ENCODE assay signal across 12 cellular contexts in the genomic region with DNA sequence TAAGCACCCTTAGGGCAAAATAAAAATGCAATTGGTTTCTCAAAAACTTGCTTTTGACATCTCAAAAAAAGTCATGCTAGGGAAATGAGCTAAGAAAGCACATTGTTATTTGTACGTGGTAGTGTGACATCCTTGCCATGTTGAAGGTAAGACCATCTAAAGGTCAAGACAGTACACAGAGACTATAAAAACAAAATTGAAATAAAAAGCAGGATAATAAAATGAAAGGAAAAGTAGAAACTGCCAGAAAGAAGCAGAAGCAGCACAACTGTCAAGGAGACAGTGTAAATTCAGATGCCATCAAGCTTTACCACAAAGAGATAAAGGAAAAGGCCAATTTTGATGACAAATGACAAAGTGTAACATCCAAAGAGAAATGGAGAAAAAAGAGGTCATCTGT. TPM values are rescaled to one million over a fixed set of nuclear protein-coding genes. Genes with fewer than 3 reads are reported as not detected.
DNase-seq lines count a peak whose midpoint lies in the region; ATAC-seq, FAIRE-seq and TF ChIP-seq lines count a peak whose summit lies in the region.
"Not testable (repeated sequence)": the region's sequence is repeated elsewhere in the genome, so short reads cannot be mapped to it uniquely, and the experiment has no call there.
"Had no signal": no experiment of that assay in that cellular context is flagged by ENCODE, and none has a peak within 500 bp of the region (broad histone marks: within the 10 kb centered on the region; RNA-seq: fewer than 3 reads in every experiment).

No MANE protein-coding gene starts in this region.

- not testable (repeated sequence) for TF ChIP-seq EP300 in A549 (IDR thresholded peaks at IDR 0.05); HepG2 (IDR thresholded peaks at IDR 0.05; ENCODE audit: low read depth in 2 of 2, low read length in 2 of 2); HepG2 (CRISPR knock-in tag; IDR thresholded peaks at IDR 0.05; ENCODE audit: borderline replicate concordance)

- H3F3A ChIP-seq in Loucy (ENCODE audit: low read depth) = not testable (repeated sequence)

- H3K27ac Mint-ChIP-seq in activated naive CD8-positive, alpha-beta T cell treated with anti-CD3 and anti-CD28 coated beads for 36 hours = peak overlapping the region; percentile 90
- peak overlapping the region; percentile 90 for H3K27ac Mint-ChIP-seq in stimulated activated naive B cell treated with anti-CD40 and anti-IgM and Interleukin-4, amounts not matched to agents 10 μg/mL and 1 μg/mL and 100 μg/mL, for 72 hours

- CTCF ChIA-PET in A549 (lab: Yijun Ruan, JAX) = interaction anchor here (0.8 to 1.6 kb wide), 5 partner anchors 8 to 90 kb away, joined by 3 to 6 read pairs (median 4); no protein-coding TSS in a partner anchor
- CTCF ChIA-PET in HepG2 (lab: Yijun Ruan, JAX; ENCODE audit: low intra/inter-chr PET ratio, low total read pairs) = not testable (repeated sequence)

- not testable (repeated sequence) for H3K4me1 ChIP-seq in A549; HepG2 (ENCODE audit: insufficient read depth, low read length)
- peaks cover 39% of the 10 kb centered on the region for H3K4me1 ChIP-seq in Loucy (ENCODE audit: insufficient read depth, low read length, poor library complexity, severe bottlenecking)

- TF ChIP-seq POLR2A in A549 (IDR thresholded peaks at IDR 0.05; ENCODE audit: low read length); HepG2 (IDR thresholded peaks at IDR 0.05; ENCODE audit: insufficient read depth in 1 of 2, low read depth in 2 of 2, low read length in 2 of 2): not testable (repeated sequence)

- not testable (repeated sequence) for H3K36me3 ChIP-seq in Loucy (ENCODE audit: insufficient read depth, low read length); HepG2 (replicated peaks in 1 of 2; ENCODE audit: control insufficient read depth in 1 of 2, insufficient read depth in 2 of 2, low read length in 2 of 2)

- not testable (repeated sequence) for H2AFZ ChIP-seq in Loucy (ENCODE audit: low read length); HepG2 (ENCODE audit: low read length)

- not testable (repeated sequence) for TF ChIP-seq RAD21 in A549 (conservative IDR thresholded peaks at IDR 0.05 in 1 of 2, IDR thresholded peaks at IDR 0.05 in 1 of 2); HepG2 (CRISPR knock-in tag; IDR thresholded peaks at IDR 0.05)

- DNase-seq in A549 (ENCODE audit: low read depth in 1 of 2, low spot score in 1 of 2); D721Med (ENCODE audit: insufficient read length, low spot score); activated T-cell treated with anti-CD3 and anti-CD28 coated beads, Interleukin-2, amount 50 U/mL, for 4 hours; activated naive CD8-positive, alpha-beta T cell treated with anti-CD3 and anti-CD28 coated beads for 36 hours; HepG2 (ENCODE audit: low spot score); stimulated activated naive B cell treated with anti-CD40 and anti-IgM and Interleukin-4, amounts not matched to agents 10 μg/mL and 1 μg/mL and 100 μg/mL, for 72 hours: not testable (repeated sequence)

- WGBS in A549 (ENCODE audit: missing lambda C conversion rate) = 97% methylated on average over 1 of the region's 1 CpG
- WGBS in HepG2 (ENCODE audit: low lambda C conversion rate) = 88% methylated on average over 1 of the region's 1 CpG

- not testable (repeated sequence) for H3K4me2 ChIP-seq in A549; HepG2 (ENCODE audit: low read depth, low read length)
- H3K4me2 ChIP-seq in Loucy (ENCODE audit: low read depth, low read length, poor library complexity, severe bottlenecking) = peak overlapping the region; percentile 46

- FAIRE-seq in A549 (lab: Jason Lieb, UNC) (peak; percentile 23), D721Med (lab: Jason Lieb, UNC) (peak; percentile 88), HepG2 (lab: Jason Lieb, UNC) (peak; percentile 18)

- not testable (repeated sequence) for H4K20me1 ChIP-seq in Loucy (ENCODE audit: insufficient read depth, low read length, poor library complexity, severe bottlenecking); HepG2 (ENCODE audit: insufficient read depth, low read length)

- H3K79me2 ChIP-seq in Loucy (ENCODE audit: insufficient read depth, low read length); HepG2 (ENCODE audit: insufficient read depth, low read length): not testable (repeated sequence)

- H3K4me1 Mint-ChIP-seq in activated T-cell treated with anti-CD3 and anti-CD28 coated beads, Interleukin-2, amount 50 U/mL, for 4 hours (ENCODE audit: low read depth) = peaks cover 67% of the 10 kb centered on the region
- H3K4me1 Mint-ChIP-seq in activated naive CD8-positive, alpha-beta T cell treated with anti-CD3 and anti-CD28 coated beads for 36 hours = peaks cover 66% of the 10 kb centered on the region
- H3K4me1 Mint-ChIP-seq in stimulated activated naive B cell treated with anti-CD40 and anti-IgM and Interleukin-4, amounts not matched to agents 10 μg/mL and 1 μg/mL and 100 μg/mL, for 72 hours = peaks cover 71 to 91% of the 10 kb centered on the region in 2 donors

- intact Hi-C loops in HepG2 (cut with micrococcal nuclease; ENCODE audit: unreplicated experiment) = not testable (repeated sequence)

- POLR2A ChIA-PET in A549 (lab: Yijun Ruan, JAX) = not testable (repeated sequence)
- POLR2A ChIA-PET in HepG2 (lab: Yijun Ruan, JAX) = interaction anchor here (1.4 kb wide), 1 partner anchor 8 kb away, joined by 3 read pairs; no protein-coding TSS in a partner anchor

- not testable (repeated sequence) for H3K27ac ChIP-seq in A549; HepG2 (ENCODE audit: extremely low read length, insufficient read depth, low read length)

- not testable (repeated sequence) for TF ChIP-seq CTCF in A549 (IDR thresholded peaks at IDR 0.05); D721Med (IDR thresholded peaks at IDR 0.05; ENCODE audit: insufficient read depth, missing control alignments); Loucy (conservative IDR thresholded peaks at IDR 0.05; ENCODE audit: low read length); HepG2 (CRISPR knock-in tag; IDR thresholded peaks at IDR 0.05)

- H3K27me3 Mint-ChIP-seq in activated T-cell treated with anti-CD3 and anti-CD28 coated beads, Interleukin-2, amount 50 U/mL, for 4 hours (ENCODE audit: low read depth); activated naive CD8-positive, alpha-beta T cell treated with anti-CD3 and anti-CD28 coated beads for 36 hours; stimulated activated naive B cell treated with anti-CD40 and anti-IgM and Interleukin-4, amounts not matched to agents 10 μg/mL and 1 μg/mL and 100 μg/mL, for 72 hours: not testable (repeated sequence)

- in situ Hi-C loops in HepG2 (cut with HindIII; ENCODE audit: extremely low pct_ligation_motif_present, low pct_unique_long_range_greater_than_20kb) = not testable (repeated sequence)

- not testable (repeated sequence) for H3K9ac ChIP-seq in Loucy (ENCODE audit: low read depth, low read length, poor library complexity, severe bottlenecking); HepG2 (ENCODE audit: insufficient read depth, low read depth, low read length)

- BruUV-seq in HepG2 (replicated peaks; lab: Mats Ljungman, UMichigan) = not testable (repeated sequence)

- peak overlapping the region; percentile 4 for H3K4me3 Mint-ChIP-seq in activated T-cell treated with anti-CD3 and anti-CD28 coated beads, Interleukin-2, amount 50 U/mL, for 4 hours
- H3K4me3 Mint-ChIP-seq in activated naive CD8-positive, alpha-beta T cell treated with anti-CD3 and anti-CD28 coated beads for 36 hours = peak overlapping the region; percentile 54
- H3K4me3 Mint-ChIP-seq in stimulated activated naive B cell treated with anti-CD40 and anti-IgM and Interleukin-4, amounts not matched to agents 10 μg/mL and 1 μg/mL and 100 μg/mL, for 72 hours = peak overlapping the region; percentile 46 to 63

- not testable (repeated sequence) for H3K36me3 Mint-ChIP-seq in activated T-cell treated with anti-CD3 and anti-CD28 coated beads, Interleukin-2, amount 50 U/mL, for 4 hours (ENCODE audit: insufficient read depth)
- peaks cover 32% of the 10 kb centered on the region for H3K36me3 Mint-ChIP-seq in activated naive CD8-positive, alpha-beta T cell treated with anti-CD3 and anti-CD28 coated beads for 36 hours
- peaks cover 24 to 31% of the 10 kb centered on the region in 2 donors for H3K36me3 Mint-ChIP-seq in stimulated activated naive B cell treated with anti-CD40 and anti-IgM and Interleukin-4, amounts not matched to agents 10 μg/mL and 1 μg/mL and 100 μg/mL, for 72 hours

- H3K4me3 ChIP-seq in A549; Loucy (ENCODE audit: low read length, poor library complexity, severe bottlenecking); HepG2 (replicated peaks in 1 of 3; ENCODE audit: insufficient read depth in 1 of 3, low read depth in 2 of 3, low read length in 3 of 3): not testable (repeated sequence)

- H3K27me3 ChIP-seq in Loucy (ENCODE audit: insufficient read depth, low read length, poor library complexity, severe bottlenecking); HepG2 (ENCODE audit: control insufficient read depth in 1 of 2, insufficient read depth in 2 of 2, low read length in 2 of 2): not testable (repeated sequence)

- ATAC-seq in A549, HepG2: not testable (repeated sequence)
- peak; percentile 58 to 70 for ATAC-seq in activated CD4-positive, CD25-positive, alpha-beta regulatory T cell treated with anti-CD3 and anti-CD28 coated beads, Interleukin-2, amount 50 U/mL, for 24 hours
- peak; percentile 50 to 63 for ATAC-seq in activated T-cell treated with anti-CD3 and anti-CD28 coated beads, Interleukin-2, amount 50 U/mL, for 4 hours
- ATAC-seq in stimulated activated naive B cell treated with anti-CD40 and anti-IgM and Interleukin-4, amounts not matched to agents 10 μg/mL and 1 μg/mL and 100 μg/mL, for 72 hours (replicated peaks) = peak; percentile 18 to 33

- H3K9me2 ChIP-seq in Loucy (replicated peaks; ENCODE audit: low read depth, low read length) = not testable (repeated sequence)

- H3K9me3 ChIP-seq in A549; Loucy (ENCODE audit: insufficient read depth, low read depth, low read length); HepG2 (ENCODE audit: low read length): not testable (repeated sequence)

- H3K9me3 Mint-ChIP-seq in activated T-cell treated with anti-CD3 and anti-CD28 coated beads, Interleukin-2, amount 50 U/mL, for 4 hours; activated naive CD8-positive, alpha-beta T cell treated with anti-CD3 and anti-CD28 coated beads for 36 hours: not testable (repeated sequence)
- H3K9me3 Mint-ChIP-seq in stimulated activated naive B cell treated with anti-CD40 and anti-IgM and Interleukin-4, amounts not matched to agents 10 μg/mL and 1 μg/mL and 100 μg/mL, for 72 hours = peaks cover 8 to 14% of the 10 kb centered on the region in 2 donors

RNA-seq across cellular contexts. Expression of a gene that starts 11.5 kb away (rescaled TPM):
- polyA plus RNA-seq in A549 (2011; rRNA removed) (not detected in 2 replicates), A549 (2017; fragmentation: RNase III; extraction: RNeasy Plus Mini Kit Qiagen cat#74134 plus additional on column Dnase treatment) (not detected in 3 replicates), HepG2 (2011; rRNA removed) (5.0 and 6.7 TPM in 2 replicates)
- polyA plus RNA-seq in A549 (2012; cell fraction: cytosol; rRNA removed) = not detected in 2 replicates
- not detected in 2 replicates for polyA plus RNA-seq in A549 (2012; cell fraction: nucleus; rRNA removed)
- polyA minus RNA-seq in A549 (2011; rRNA and poly(A)+ RNA removed) = not detected in 2 replicates
- 10 to 100 TPM; 21.8 to 23.8 (median 22.9) TPM for total RNA-seq in activated T-cell treated with anti-CD3 and anti-CD28 coated beads, Interleukin-2, amount 50 U/mL, for 4 hours
- 10 to 100 TPM; 67.7 to 69.4 TPM for total RNA-seq in activated naive CD8-positive, alpha-beta T cell treated with anti-CD3 and anti-CD28 coated beads for 36 hours
- 0.09 and 0.24 TPM in 2 replicates for total RNA-seq in HepG2 (2016; rRNA removed; fragmentation: Illumina TruSeq; extraction: Trizol)
- not detected in 2 replicates for total RNA-seq in HepG2 (2016; cell fraction: cytosol; rRNA removed; fragmentation: Illumina TruSeq; extraction: Trizol; ENCODE audit: low read depth)
- not detected in 2 replicates for total RNA-seq in HepG2 (2016; cell fraction: insoluble cytoplasmic fraction; rRNA removed; fragmentation: Illumina TruSeq; extraction: Trizol)
- not detected in 2 replicates for total RNA-seq in HepG2 (2016; cell fraction: membrane; rRNA removed; fragmentation: Illumina TruSeq; extraction: Trizol)
- not detected in 2 replicates for total RNA-seq in HepG2 (2016; cell fraction: nucleus; rRNA removed; fragmentation: Illumina TruSeq; extraction: Trizol)
- polyA plus RNA-seq in HepG2 (2011; cell fraction: cytosol; rRNA removed) = 4.9 and 8.4 TPM in 2 replicates
- polyA plus RNA-seq in HepG2 (2011; cell fraction: nucleus; rRNA removed) = 2.7 and 2.8 TPM in 2 replicates
- polyA plus RNA-seq in HepG2 (2012) = 2.0 and 3.3 TPM in 2 replicates
- 0.12 and 0.14 TPM in 2 replicates for polyA plus RNA-seq in HepG2 (2016; cell fraction: cytosol; fragmentation: Illumina TruSeq; extraction: Trizol; ENCODE audit: low read depth)
- polyA plus RNA-seq in HepG2 (2016; cell fraction: insoluble cytoplasmic fraction; fragmentation: Illumina TruSeq; extraction: Trizol; ENCODE audit: low read depth) = not detected in 2 replicates
- not detected in 2 replicates for polyA plus RNA-seq in HepG2 (2016; cell fraction: membrane; fragmentation: Illumina TruSeq; extraction: Trizol; ENCODE audit: low read depth)
- not detected in 2 replicates for polyA plus RNA-seq in HepG2 (2016; cell fraction: nucleus; fragmentation: Illumina TruSeq; extraction: Trizol; ENCODE audit: insufficient read depth, low read depth)
- polyA minus RNA-seq in HepG2 (2011; rRNA and poly(A)+ RNA removed; ENCODE audit: low replicate concordance) = 5.0 TPM in 1 of 2 replicates, not detected in the other
- 1.4 and 2.8 TPM in 2 replicates for polyA minus RNA-seq in HepG2 (2011; cell fraction: cytosol; rRNA and poly(A)+ RNA removed)
- polyA minus RNA-seq in HepG2 (2011; cell fraction: nucleus; rRNA and poly(A)+ RNA removed) = 0.50 TPM in 1 of 2 replicates, not detected in the other
- total RNA-seq: Daoy, HFFc6, HT1080, M059J had no signal

RNA-seq across cellular contexts. Expression of a gene that starts 18.6 kb away (rescaled TPM):
- polyA plus RNA-seq in A549 (2011; rRNA removed) (80.2 and 257 TPM in 2 replicates), A549 (2017; fragmentation: RNase III; extraction: RNeasy Plus Mini Kit Qiagen cat#74134 plus additional on column Dnase treatment) (14.7 TPM in 1 of 3 replicates, not detected in the others), HepG2 (2011; rRNA removed) (36.7 and 51.4 TPM in 2 replicates)
- 70.8 and 88.5 TPM in 2 replicates for polyA plus RNA-seq in A549 (2012; cell fraction: cytosol; rRNA removed)
- polyA plus RNA-seq in A549 (2012; cell fraction: nucleus; rRNA removed) = 313 TPM in 1 of 2 replicates, not detected in the other
- polyA minus RNA-seq in A549 (2011; rRNA and poly(A)+ RNA removed) = 13,550 and 18,381 TPM in 2 replicates
- over 10,000 TPM; 12,907 to 15,791 (median 13,372) TPM for total RNA-seq in activated T-cell treated with anti-CD3 and anti-CD28 coated beads, Interleukin-2, amount 50 U/mL, for 4 hours
- total RNA-seq in activated naive CD8-positive, alpha-beta T cell treated with anti-CD3 and anti-CD28 coated beads for 36 hours = over 10,000 TPM in 1 of 2 experiments, 1,000 to 10,000 TPM in 1; 8,498 to 10,099 TPM
- 1,047 and 4,025 TPM in 2 replicates for total RNA-seq in HepG2 (2016; rRNA removed; fragmentation: Illumina TruSeq; extraction: Trizol)
- total RNA-seq in HepG2 (2016; cell fraction: cytosol; rRNA removed; fragmentation: Illumina TruSeq; extraction: Trizol; ENCODE audit: low read depth) = 14,541 and 17,847 TPM in 2 replicates
- total RNA-seq in HepG2 (2016; cell fraction: insoluble cytoplasmic fraction; rRNA removed; fragmentation: Illumina TruSeq; extraction: Trizol) = 1,278 and 4,694 TPM in 2 replicates
- 1,777 and 1,949 TPM in 2 replicates for total RNA-seq in HepG2 (2016; cell fraction: membrane; rRNA removed; fragmentation: Illumina TruSeq; extraction: Trizol)
- total RNA-seq in HepG2 (2016; cell fraction: nucleus; rRNA removed; fragmentation: Illumina TruSeq; extraction: Trizol) = 24,487 and 26,007 TPM in 2 replicates
- 33.6 and 36.8 TPM in 2 replicates for polyA plus RNA-seq in HepG2 (2011; cell fraction: cytosol; rRNA removed)
- polyA plus RNA-seq in HepG2 (2011; cell fraction: nucleus; rRNA removed) = 3,177 and 3,657 TPM in 2 replicates
- polyA plus RNA-seq in HepG2 (2012) = 10.9 and 118 TPM in 2 replicates
- polyA plus RNA-seq in HepG2 (2016; cell fraction: cytosol; fragmentation: Illumina TruSeq; extraction: Trizol; ENCODE audit: low read depth) = 4.5 TPM in 1 of 2 replicates, not detected in the other
- polyA plus RNA-seq in HepG2 (2016; cell fraction: insoluble cytoplasmic fraction; fragmentation: Illumina TruSeq; extraction: Trizol; ENCODE audit: low read depth) = not detected in 2 replicates
- not detected in 2 replicates for polyA plus RNA-seq in HepG2 (2016; cell fraction: membrane; fragmentation: Illumina TruSeq; extraction: Trizol; ENCODE audit: low read depth)
- polyA plus RNA-seq in HepG2 (2016; cell fraction: nucleus; fragmentation: Illumina TruSeq; extraction: Trizol; ENCODE audit: insufficient read depth, low read depth) = not detected in 2 replicates
- 7,133 and 10,474 TPM in 2 replicates for polyA minus RNA-seq in HepG2 (2011; rRNA and poly(A)+ RNA removed; ENCODE audit: low replicate concordance)
- 10,046 and 14,120 TPM in 2 replicates for polyA minus RNA-seq in HepG2 (2011; cell fraction: cytosol; rRNA and poly(A)+ RNA removed)
- 104,669 and 122,700 TPM in 2 replicates for polyA minus RNA-seq in HepG2 (2011; cell fraction: nucleus; rRNA and poly(A)+ RNA removed)

RNA-seq across cellular contexts. Expression of a gene that starts 18.9 kb away (rescaled TPM):
- polyA plus RNA-seq in A549 (2011; rRNA removed) = 11.0 and 13.3 TPM in 2 replicates
- 24.8 and 25.7 TPM in 2 replicates for polyA plus RNA-seq in A549 (2012; cell fraction: cytosol; rRNA removed)
- 16.2 and 17.0 TPM in 2 replicates for polyA plus RNA-seq in A549 (2012; cell fraction: nucleus; rRNA removed)
- 20.4 to 21.9 TPM (median 20.7 TPM) in 3 replicates for polyA plus RNA-seq in A549 (2017; fragmentation: RNase III; extraction: RNeasy Plus Mini Kit Qiagen cat#74134 plus additional on column Dnase treatment)
- 6.2 and 9.3 TPM in 2 replicates for polyA minus RNA-seq in A549 (2011; rRNA and poly(A)+ RNA removed)
- total RNA-seq in activated T-cell treated with anti-CD3 and anti-CD28 coated beads, Interleukin-2, amount 50 U/mL, for 4 hours = 10 to 100 TPM; 11.1 to 12.5 (median 12.0) TPM
- 1 to 10 TPM; 8.2 to 9.4 TPM for total RNA-seq in activated naive CD8-positive, alpha-beta T cell treated with anti-CD3 and anti-CD28 coated beads for 36 hours
- total RNA-seq in HepG2 (2016; rRNA removed; fragmentation: Illumina TruSeq; extraction: Trizol) = 4.1 and 7.1 TPM in 2 replicates
- total RNA-seq in HepG2 (2016; cell fraction: cytosol; rRNA removed; fragmentation: Illumina TruSeq; extraction: Trizol; ENCODE audit: low read depth) = 13.2 and 13.3 TPM in 2 replicates
- 4.2 and 6.7 TPM in 2 replicates for total RNA-seq in HepG2 (2016; cell fraction: insoluble cytoplasmic fraction; rRNA removed; fragmentation: Illumina TruSeq; extraction: Trizol)
- 13.0 TPM in 2 replicates for total RNA-seq in HepG2 (2016; cell fraction: membrane; rRNA removed; fragmentation: Illumina TruSeq; extraction: Trizol)
- total RNA-seq in HepG2 (2016; cell fraction: nucleus; rRNA removed; fragmentation: Illumina TruSeq; extraction: Trizol) = 5.3 and 6.1 TPM in 2 replicates
- 15.2 and 17.4 TPM in 2 replicates for polyA plus RNA-seq in HepG2 (2011; rRNA removed)
- polyA plus RNA-seq in HepG2 (2011; cell fraction: cytosol; rRNA removed) = 15.9 and 16.7 TPM in 2 replicates
- polyA plus RNA-seq in HepG2 (2011; cell fraction: nucleus; rRNA removed) = 7.4 and 9.8 TPM in 2 replicates
- polyA plus RNA-seq in HepG2 (2012) = 8.7 and 10.5 TPM in 2 replicates
- polyA plus RNA-seq in HepG2 (2016; cell fraction: cytosol; fragmentation: Illumina TruSeq; extraction: Trizol; ENCODE audit: low read depth) = 30.2 and 33.6 TPM in 2 replicates
- polyA plus RNA-seq in HepG2 (2016; cell fraction: insoluble cytoplasmic fraction; fragmentation: Illumina TruSeq; extraction: Trizol; ENCODE audit: low read depth) = 6.7 and 7.5 TPM in 2 replicates
- 19.8 and 22.8 TPM in 2 replicates for polyA plus RNA-seq in HepG2 (2016; cell fraction: membrane; fragmentation: Illumina TruSeq; extraction: Trizol; ENCODE audit: low read depth)
- polyA plus RNA-seq in HepG2 (2016; cell fraction: nucleus; fragmentation: Illumina TruSeq; extraction: Trizol; ENCODE audit: insufficient read depth, low read depth) = 14.5 and 15.3 TPM in 2 replicates
- 3.4 and 5.3 TPM in 2 replicates for polyA minus RNA-seq in HepG2 (2011; rRNA and poly(A)+ RNA removed; ENCODE audit: low replicate concordance)
- polyA minus RNA-seq in HepG2 (2011; cell fraction: cytosol; rRNA and poly(A)+ RNA removed) = 4.0 and 4.5 TPM in 2 replicates
- 4.4 and 4.8 TPM in 2 replicates for polyA minus RNA-seq in HepG2 (2011; cell fraction: nucleus; rRNA and poly(A)+ RNA removed)

RNA-seq across cellular contexts. Expression of a gene that starts 21.0 kb away (rescaled TPM):
- polyA plus RNA-seq in A549 (2011; rRNA removed) = 0.87 and 1.2 TPM in 2 replicates
- 0.17 and 0.19 TPM in 2 replicates for polyA plus RNA-seq in A549 (2012; cell fraction: cytosol; rRNA removed)
- 1.2 and 1.4 TPM in 2 replicates for polyA plus RNA-seq in A549 (2012; cell fraction: nucleus; rRNA removed)
- polyA plus RNA-seq in A549 (2017; fragmentation: RNase III; extraction: RNeasy Plus Mini Kit Qiagen cat#74134 plus additional on column Dnase treatment) = 0.10 to 0.55 TPM (median 0.44 TPM) in 3 replicates
- 0.74 and 0.92 TPM in 2 replicates for polyA minus RNA-seq in A549 (2011; rRNA and poly(A)+ RNA removed)
- 1 to 10 TPM; 1.8 to 4.5 (median 3.9) TPM for total RNA-seq in activated T-cell treated with anti-CD3 and anti-CD28 coated beads, Interleukin-2, amount 50 U/mL, for 4 hours
- 10 to 100 TPM; 11.4 to 11.5 TPM for total RNA-seq in activated naive CD8-positive, alpha-beta T cell treated with anti-CD3 and anti-CD28 coated beads for 36 hours
- total RNA-seq in HepG2 (2016; rRNA removed; fragmentation: Illumina TruSeq; extraction: Trizol) = 0.18 TPM in 1 of 2 replicates, not detected in the other
- total RNA-seq in HepG2 (2016; cell fraction: cytosol; rRNA removed; fragmentation: Illumina TruSeq; extraction: Trizol; ENCODE audit: low read depth) = not detected in 2 replicates
- total RNA-seq in HepG2 (2016; cell fraction: insoluble cytoplasmic fraction; rRNA removed; fragmentation: Illumina TruSeq; extraction: Trizol) = 0.17 TPM in 1 of 2 replicates, not detected in the other
- not detected in 2 replicates for total RNA-seq in HepG2 (2016; cell fraction: membrane; rRNA removed; fragmentation: Illumina TruSeq; extraction: Trizol)
- 1.0 TPM in 1 of 2 replicates, not detected in the other for total RNA-seq in HepG2 (2016; cell fraction: nucleus; rRNA removed; fragmentation: Illumina TruSeq; extraction: Trizol)
- polyA plus RNA-seq in HepG2 (2011; rRNA removed) = 0.82 and 1.1 TPM in 2 replicates
- 0.19 and 0.32 TPM in 2 replicates for polyA plus RNA-seq in HepG2 (2011; cell fraction: cytosol; rRNA removed)
- polyA plus RNA-seq in HepG2 (2011; cell fraction: nucleus; rRNA removed) = 2.3 and 3.2 TPM in 2 replicates
- polyA plus RNA-seq in HepG2 (2012) = 0.19 and 0.71 TPM in 2 replicates
- polyA plus RNA-seq in HepG2 (2016; cell fraction: cytosol; fragmentation: Illumina TruSeq; extraction: Trizol; ENCODE audit: low read depth) = not detected in 2 replicates
- polyA plus RNA-seq in HepG2 (2016; cell fraction: insoluble cytoplasmic fraction; fragmentation: Illumina TruSeq; extraction: Trizol; ENCODE audit: low read depth) = not detected in 2 replicates
- not detected in 2 replicates for polyA plus RNA-seq in HepG2 (2016; cell fraction: membrane; fragmentation: Illumina TruSeq; extraction: Trizol; ENCODE audit: low read depth)
- 0.67 TPM in 1 of 2 replicates, not detected in the other for polyA plus RNA-seq in HepG2 (2016; cell fraction: nucleus; fragmentation: Illumina TruSeq; extraction: Trizol; ENCODE audit: insufficient read depth, low read depth)
- polyA minus RNA-seq in HepG2 (2011; rRNA and poly(A)+ RNA removed; ENCODE audit: low replicate concordance) = 0.23 and 0.64 TPM in 2 replicates
- polyA minus RNA-seq in HepG2 (2011; cell fraction: cytosol; rRNA and poly(A)+ RNA removed) = not detected in 2 replicates
- polyA minus RNA-seq in HepG2 (2011; cell fraction: nucleus; rRNA and poly(A)+ RNA removed) = 1.7 and 2.4 TPM in 2 replicates

RNA-seq across cellular contexts. Expression of a gene that starts 25.8 kb away (rescaled TPM):
- polyA plus RNA-seq in A549 (2011; rRNA removed) = 17.6 and 21.4 TPM in 2 replicates
- 18.5 and 21.2 TPM in 2 replicates for polyA plus RNA-seq in A549 (2012; cell fraction: cytosol; rRNA removed)
- polyA plus RNA-seq in A549 (2012; cell fraction: nucleus; rRNA removed) = 55.0 and 61.4 TPM in 2 replicates
- 16.7 to 19.5 TPM (median 18.3 TPM) in 3 replicates for polyA plus RNA-seq in A549 (2017; fragmentation: RNase III; extraction: RNeasy Plus Mini Kit Qiagen cat#74134 plus additional on column Dnase treatment)
- 24.9 and 27.1 TPM in 2 replicates for polyA minus RNA-seq in A549 (2011; rRNA and poly(A)+ RNA removed)
- 1 to 10 TPM; 1.1 to 1.2 (median 1.2) TPM for total RNA-seq in activated T-cell treated with anti-CD3 and anti-CD28 coated beads, Interleukin-2, amount 50 U/mL, for 4 hours
- total RNA-seq in activated naive CD8-positive, alpha-beta T cell treated with anti-CD3 and anti-CD28 coated beads for 36 hours = 10 to 100 TPM; 17.2 to 18.7 TPM
- 10.4 and 11.2 TPM in 2 replicates for total RNA-seq in HepG2 (2016; rRNA removed; fragmentation: Illumina TruSeq; extraction: Trizol)
- total RNA-seq in HepG2 (2016; cell fraction: cytosol; rRNA removed; fragmentation: Illumina TruSeq; extraction: Trizol; ENCODE audit: low read depth) = 3.5 and 4.4 TPM in 2 replicates
- total RNA-seq in HepG2 (2016; cell fraction: insoluble cytoplasmic fraction; rRNA removed; fragmentation: Illumina TruSeq; extraction: Trizol) = 9.7 and 11.9 TPM in 2 replicates
- total RNA-seq in HepG2 (2016; cell fraction: membrane; rRNA removed; fragmentation: Illumina TruSeq; extraction: Trizol) = 4.7 and 6.0 TPM in 2 replicates
- total RNA-seq in HepG2 (2016; cell fraction: nucleus; rRNA removed; fragmentation: Illumina TruSeq; extraction: Trizol) = 8.4 and 9.2 TPM in 2 replicates
- polyA plus RNA-seq in HepG2 (2011; rRNA removed) = 8.0 and 12.3 TPM in 2 replicates
- 5.4 and 7.1 TPM in 2 replicates for polyA plus RNA-seq in HepG2 (2011; cell fraction: cytosol; rRNA removed)
- polyA plus RNA-seq in HepG2 (2011; cell fraction: nucleus; rRNA removed) = 19.1 and 24.4 TPM in 2 replicates
- 3.1 and 6.1 TPM in 2 replicates for polyA plus RNA-seq in HepG2 (2012)
- polyA plus RNA-seq in HepG2 (2016; cell fraction: cytosol; fragmentation: Illumina TruSeq; extraction: Trizol; ENCODE audit: low read depth) = 1.8 and 2.1 TPM in 2 replicates
- polyA plus RNA-seq in HepG2 (2016; cell fraction: insoluble cytoplasmic fraction; fragmentation: Illumina TruSeq; extraction: Trizol; ENCODE audit: low read depth) = 12.7 and 16.4 TPM in 2 replicates
- 3.7 and 3.9 TPM in 2 replicates for polyA plus RNA-seq in HepG2 (2016; cell fraction: membrane; fragmentation: Illumina TruSeq; extraction: Trizol; ENCODE audit: low read depth)
- 32.0 and 32.6 TPM in 2 replicates for polyA plus RNA-seq in HepG2 (2016; cell fraction: nucleus; fragmentation: Illumina TruSeq; extraction: Trizol; ENCODE audit: insufficient read depth, low read depth)
- 20.2 and 52.2 TPM in 2 replicates for polyA minus RNA-seq in HepG2 (2011; rRNA and poly(A)+ RNA removed; ENCODE audit: low replicate concordance)
- 3.9 and 6.0 TPM in 2 replicates for polyA minus RNA-seq in HepG2 (2011; cell fraction: cytosol; rRNA and poly(A)+ RNA removed)
- polyA minus RNA-seq in HepG2 (2011; cell fraction: nucleus; rRNA and poly(A)+ RNA removed) = 11.6 and 15.7 TPM in 2 replicates

Comparison
In these comparisons a context has a peak if more than half of its experiments do, and no peak if none do; other contexts are left out.
1. H3K4me3 Mint-ChIP-seq: peak in every context shown above with its lines; median percentile 54 in stimulated activated naive B cell treated with anti-CD40 and anti-IgM and Interleukin-4, amounts not matched to agents 10 μg/mL and 1 μg/mL and 100 μg/mL, for 72 hours; 54 in activated naive CD8-positive, alpha-beta T cell treated with anti-CD3 and anti-CD28 coated beads for 36 hours; 4 in activated T-cell treated with anti-CD3 and anti-CD28 coated beads, Interleukin-2, amount 50 U/mL, for 4 hours.
2. RNA of a gene that starts 11.5 kb away (total RNA-seq): 67.7 to 69.4 TPM in activated naive CD8-positive, alpha-beta T cell treated with anti-CD3 and anti-CD28 coated beads for 36 hours and 21.8 to 23.8 TPM in activated T-cell treated with anti-CD3 and anti-CD28 coated beads, Interleukin-2, amount 50 U/mL, for 4 hours; 0.09 to 0.24 TPM in HepG2; every median in the first group is over 10 times any median in the second.